ENCODE assay signal across 8 cellular contexts in genomic region chr15:92803852-92804609, GRCh38.
A peak's percentile ranks its signal among the peaks of the same experiment; 100 is the strongest.
DNase-seq lines count a peak whose midpoint lies in the region; ATAC-seq and TF ChIP-seq lines count a peak whose summit lies in the region.

No MANE protein-coding gene starts in this region.

- H3K27ac Mint-ChIP-seq in dendritic cell treated with granulocyte-macrophage colony-stimulating factor and Interleukin-4, amounts not matched to agents 40 ng/mL and 50 ng/mL, for 4 days: peak overlapping the region; percentile 87

- H3K4me3 ChIP-seq in MG63 (no peak overlapping the region), mesodermal cell (ENCODE audit: extremely low read depth, insufficient read depth, low read length, poor library complexity, severe bottlenecking) (no peak overlapping the region)

- DNase-seq in MG63: peak; percentile 97
- DNase-seq in activated CD4-positive, alpha-beta T cell treated with anti-CD3 and anti-CD28 coated beads for 24 hours (ENCODE audit: low read depth in 2 of 2): peak; percentile 72 to 80
- DNase-seq in stimulated activated CD8-positive, alpha-beta memory T cell treated with anti-CD3 and anti-CD28 coated beads, Interleukin-4, amount 100 ng/mL, for 24 hours (ENCODE audit: low read depth): peak; percentile 48

- H3K4me1 Mint-ChIP-seq in dendritic cell treated with granulocyte-macrophage colony-stimulating factor and Interleukin-4, amounts not matched to agents 40 ng/mL and 50 ng/mL, for 4 days (ENCODE audit: low read depth): peaks cover 71% of the 10 kb centered on the region

- intact Hi-C loops in dendritic cell treated with granulocyte-macrophage colony-stimulating factor and Interleukin-4, amounts not matched to agents 40 ng/mL and 50 ng/mL, for 4 days (cut with micrococcal nuclease): no loop called here

- no peaks in the 10 kb centered on the region for H3K27me3 ChIP-seq in MG63

- H3K27me3 Mint-ChIP-seq in dendritic cell treated with granulocyte-macrophage colony-stimulating factor and Interleukin-4, amounts not matched to agents 40 ng/mL and 50 ng/mL, for 4 days: no peaks in the 10 kb centered on the region

- H3K9me3 Mint-ChIP-seq in dendritic cell treated with granulocyte-macrophage colony-stimulating factor and Interleukin-4, amounts not matched to agents 40 ng/mL and 50 ng/mL, for 4 days: no peaks in the 10 kb centered on the region

- WGBS in mesodermal cell (ENCODE audit: insufficient coverage in 2 of 2), 2 experiments: 89 to 90% methylated on average over 1 to 5 of the region's 5 CpGs

- no peak for TF ChIP-seq CTCF in C4-2B (conservative IDR thresholded peaks at IDR 0.05)

- H3K4me1 ChIP-seq in mesodermal cell (ENCODE audit: control insufficient read depth, insufficient read depth, low read length, poor library complexity, severe bottlenecking): peaks cover 9% of the 10 kb centered on the region

- peaks cover 10% of the 10 kb centered on the region for H3K36me3 Mint-ChIP-seq in dendritic cell treated with granulocyte-macrophage colony-stimulating factor and Interleukin-4, amounts not matched to agents 40 ng/mL and 50 ng/mL, for 4 days (ENCODE audit: low read depth)

- H3K9me3 ChIP-seq in MG63 (peaks cover 2% of the 10 kb centered on the region; the same call in 1 of the 2 replicates), mesodermal cell (ENCODE audit: control insufficient read depth, low read length) (peaks cover 3% of the 10 kb centered on the region)

- peak overlapping the region; percentile 40; the same call in 1 of the 2 replicates for H3K27ac ChIP-seq in C4-2B
- peak overlapping the region; percentile 96 for H3K27ac ChIP-seq in mesodermal cell (ENCODE audit: low read depth, low read length, severe bottlenecking)

- H3K4me3 Mint-ChIP-seq in dendritic cell treated with granulocyte-macrophage colony-stimulating factor and Interleukin-4, amounts not matched to agents 40 ng/mL and 50 ng/mL, for 4 days: no peak overlapping the region

- H3K36me3 ChIP-seq in MG63: peaks cover 2% of the 10 kb centered on the region; the same call in 1 of the 2 replicates
- no peaks in the 10 kb centered on the region for H3K36me3 ChIP-seq in mesodermal cell (ENCODE audit: control insufficient read depth, insufficient read depth, low read length)

- ATAC-seq in GM21717 (IDR thresholded peaks at IDR 0.05; ENCODE audit: unreplicated experiment): peak; percentile 50
- ATAC-seq in GM18517 (IDR thresholded peaks at IDR 0.05; ENCODE audit: unreplicated experiment): no peak
